Comparison of ENCODE assay signal across 2 cellular contexts in genomic region chr17:3827124-3827773, GRCh38.
TF ChIP-seq lines count a peak whose summit lies in the region.

No MANE protein-coding gene starts in this region.

TF ChIP-seq in endothelial cell of umbilical vein, 7 proteins besides CTCF, POLR2A, EP300 and RAD21:
- no peak for TF ChIP-seq MYC (IDR thresholded peaks at IDR 0.05; ENCODE audit: low read depth, low read length)
- no peak for TF ChIP-seq GATA2 (IDR thresholded peaks at IDR 0.05; ENCODE audit: insufficient read depth, insufficient read length, low read depth, low read length)
- TF ChIP-seq FOS (IDR thresholded peaks at IDR 0.05; ENCODE audit: borderline replicate concordance, insufficient read depth, low read length) = no peak
- TF ChIP-seq MAX (IDR thresholded peaks at IDR 0.05; ENCODE audit: insufficient read depth, insufficient read length) = no peak
- no peak for TF ChIP-seq JUN (IDR thresholded peaks at IDR 0.05; ENCODE audit: borderline replicate concordance, insufficient read depth, insufficient read length, low read depth)
- TF ChIP-seq POLR2AphosphoS5 (IDR thresholded peaks at IDR 0.05; ENCODE audit: insufficient read depth, low read depth, low read length) = no peak

TF ChIP-seq in neural cell, 6 proteins besides CTCF, POLR2A, EP300 and RAD21:
- TF ChIP-seq POLR2AphosphoS5 (IDR thresholded peaks at IDR 0.05) = no peak
- no peak for TF ChIP-seq MXI1 (conservative IDR thresholded peaks at IDR 0.05; ENCODE audit: poor library complexity, severe bottlenecking)
- TF ChIP-seq SMC3 (conservative IDR thresholded peaks at IDR 0.05; ENCODE audit: poor library complexity) = peak; percentile 71
- TF ChIP-seq EZH2 (IDR thresholded peaks at IDR 0.05; ENCODE audit: borderline replicate concordance, insufficient read depth, low read length, poor library complexity, severe bottlenecking) = no peak
- TF ChIP-seq REST (IDR thresholded peaks at IDR 0.05; ENCODE audit: borderline replicate concordance) = no peak
- TF ChIP-seq TAF1 (IDR thresholded peaks at IDR 0.05; ENCODE audit: low read depth) = no peak
